Comparison of ENCODE assay signal across 1 cellular context in the genomic region with DNA sequence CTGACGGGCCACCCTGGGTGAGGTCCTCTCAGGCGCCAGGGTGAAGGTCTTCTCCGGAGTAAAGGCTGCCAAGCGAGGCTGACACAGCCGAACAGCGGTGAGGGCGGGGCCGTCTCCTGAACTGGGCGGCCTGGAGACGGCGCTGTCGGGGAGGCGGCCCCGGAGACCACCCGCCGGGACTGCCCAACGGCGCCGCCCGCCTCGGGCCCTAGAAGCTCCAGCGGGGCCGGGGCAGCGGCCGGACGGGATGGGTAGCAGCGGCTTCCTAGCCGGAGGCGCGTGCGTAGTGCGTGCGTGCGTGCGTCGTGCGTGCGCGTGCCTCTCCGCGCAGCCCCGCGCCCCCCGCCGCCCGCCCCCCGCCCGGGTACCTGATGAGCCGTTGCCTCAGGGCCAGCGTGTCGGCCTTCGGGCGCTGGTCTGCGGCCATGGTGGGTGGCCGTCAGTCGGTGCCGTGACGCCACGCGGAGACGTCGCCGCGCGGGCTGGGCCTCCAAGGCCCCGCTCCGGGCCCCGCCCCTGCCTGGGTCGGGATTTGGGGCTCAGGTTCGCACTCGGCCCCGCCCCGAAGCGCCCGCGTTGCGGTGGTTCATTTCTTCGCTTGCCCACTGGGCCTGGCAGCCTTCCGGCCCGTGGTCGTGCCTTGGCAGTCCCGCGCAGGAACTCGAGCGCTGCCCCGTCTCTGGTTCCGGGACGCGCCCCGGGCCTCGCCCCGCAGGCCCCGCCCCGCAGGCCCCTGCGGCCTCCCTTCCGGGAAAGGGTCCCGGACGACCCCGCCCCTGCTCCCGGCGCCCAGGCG.
A peak's percentile ranks its signal among the peaks of the same experiment; 100 is the strongest.
TF ChIP-seq lines count a peak whose summit lies in the region.

A gene (minus strand): TSS at position 679 of the 796 bp plus-strand sequence. CDS start 252 bp downstream, at position 427.

TF ChIP-seq in HEK293, 187 proteins besides CTCF, POLR2A, EP300 and RAD21 (continued from another document and continues in another):
- TF ChIP-seq, protein P1, sequence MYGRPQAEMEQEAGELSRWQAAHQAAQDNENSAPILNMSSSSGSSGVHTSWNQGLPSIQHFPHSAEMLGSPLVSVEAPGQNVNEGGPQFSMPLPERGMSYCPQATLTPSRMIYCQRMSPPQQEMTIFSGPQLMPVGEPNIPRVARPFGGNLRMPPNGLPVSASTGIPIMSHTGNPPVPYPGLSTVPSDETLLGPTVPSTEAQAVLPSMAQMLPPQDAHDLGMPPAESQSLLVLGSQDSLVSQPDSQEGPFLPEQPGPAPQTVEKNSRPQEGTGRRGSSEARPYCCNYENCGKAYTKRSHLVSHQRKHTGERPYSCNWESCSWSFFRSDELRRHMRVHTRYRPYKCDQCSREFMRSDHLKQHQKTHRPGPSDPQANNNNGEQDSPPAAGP (tag by site-specific recombination; IDR thresholded peaks at IDR 0.05), result peak; percentile 47; the same call in 1 of the 2 replicates
- peak; percentile 52 for TF ChIP-seq YY1 (tag by site-specific recombination; IDR thresholded peaks at IDR 0.05)
- no peak for TF ChIP-seq ZNF626 (tag by site-specific recombination; IDR thresholded peaks at IDR 0.05)
- TF ChIP-seq, protein P2, sequence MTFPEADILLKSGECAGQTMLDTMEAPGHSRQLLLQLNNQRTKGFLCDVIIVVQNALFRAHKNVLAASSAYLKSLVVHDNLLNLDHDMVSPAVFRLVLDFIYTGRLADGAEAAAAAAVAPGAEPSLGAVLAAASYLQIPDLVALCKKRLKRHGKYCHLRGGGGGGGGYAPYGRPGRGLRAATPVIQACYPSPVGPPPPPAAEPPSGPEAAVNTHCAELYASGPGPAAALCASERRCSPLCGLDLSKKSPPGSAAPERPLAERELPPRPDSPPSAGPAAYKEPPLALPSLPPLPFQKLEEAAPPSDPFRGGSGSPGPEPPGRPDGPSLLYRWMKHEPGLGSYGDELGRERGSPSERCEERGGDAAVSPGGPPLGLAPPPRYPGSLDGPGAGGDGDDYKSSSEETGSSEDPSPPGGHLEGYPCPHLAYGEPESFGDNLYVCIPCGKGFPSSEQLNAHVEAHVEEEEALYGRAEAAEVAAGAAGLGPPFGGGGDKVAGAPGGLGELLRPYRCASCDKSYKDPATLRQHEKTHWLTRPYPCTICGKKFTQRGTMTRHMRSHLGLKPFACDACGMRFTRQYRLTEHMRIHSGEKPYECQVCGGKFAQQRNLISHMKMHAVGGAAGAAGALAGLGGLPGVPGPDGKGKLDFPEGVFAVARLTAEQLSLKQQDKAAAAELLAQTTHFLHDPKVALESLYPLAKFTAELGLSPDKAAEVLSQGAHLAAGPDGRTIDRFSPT (tag by site-specific recombination; IDR thresholded peaks at IDR 0.05), result peak; percentile 63; the same call in 1 of the 2 replicates
- TF ChIP-seq, protein P3, sequence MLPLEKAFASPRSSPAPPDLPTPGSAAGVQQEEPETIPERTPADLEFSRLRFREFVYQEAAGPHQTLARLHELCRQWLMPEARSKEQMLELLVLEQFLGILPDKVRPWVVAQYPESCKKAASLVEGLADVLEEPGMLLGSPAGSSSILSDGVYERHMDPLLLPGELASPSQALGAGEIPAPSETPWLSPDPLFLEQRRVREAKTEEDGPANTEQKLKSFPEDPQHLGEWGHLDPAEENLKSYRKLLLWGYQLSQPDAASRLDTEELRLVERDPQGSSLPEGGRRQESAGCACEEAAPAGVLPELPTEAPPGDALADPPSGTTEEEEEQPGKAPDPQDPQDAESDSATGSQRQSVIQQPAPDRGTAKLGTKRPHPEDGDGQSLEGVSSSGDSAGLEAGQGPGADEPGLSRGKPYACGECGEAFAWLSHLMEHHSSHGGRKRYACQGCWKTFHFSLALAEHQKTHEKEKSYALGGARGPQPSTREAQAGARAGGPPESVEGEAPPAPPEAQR (tag by site-specific recombination; IDR thresholded peaks at IDR 0.05), result no peak
- no peak for TF ChIP-seq ZBTB1 (tag by site-specific recombination; IDR thresholded peaks at IDR 0.05)
- no peak for TF ChIP-seq ZNF747 (tag by site-specific recombination; IDR thresholded peaks at IDR 0.05)
- TF ChIP-seq HOXD13 (CRISPR knock-in tag; IDR thresholded peaks at IDR 0.05; ENCODE audit: borderline replicate concordance), result no peak
- TF ChIP-seq, protein P4, sequence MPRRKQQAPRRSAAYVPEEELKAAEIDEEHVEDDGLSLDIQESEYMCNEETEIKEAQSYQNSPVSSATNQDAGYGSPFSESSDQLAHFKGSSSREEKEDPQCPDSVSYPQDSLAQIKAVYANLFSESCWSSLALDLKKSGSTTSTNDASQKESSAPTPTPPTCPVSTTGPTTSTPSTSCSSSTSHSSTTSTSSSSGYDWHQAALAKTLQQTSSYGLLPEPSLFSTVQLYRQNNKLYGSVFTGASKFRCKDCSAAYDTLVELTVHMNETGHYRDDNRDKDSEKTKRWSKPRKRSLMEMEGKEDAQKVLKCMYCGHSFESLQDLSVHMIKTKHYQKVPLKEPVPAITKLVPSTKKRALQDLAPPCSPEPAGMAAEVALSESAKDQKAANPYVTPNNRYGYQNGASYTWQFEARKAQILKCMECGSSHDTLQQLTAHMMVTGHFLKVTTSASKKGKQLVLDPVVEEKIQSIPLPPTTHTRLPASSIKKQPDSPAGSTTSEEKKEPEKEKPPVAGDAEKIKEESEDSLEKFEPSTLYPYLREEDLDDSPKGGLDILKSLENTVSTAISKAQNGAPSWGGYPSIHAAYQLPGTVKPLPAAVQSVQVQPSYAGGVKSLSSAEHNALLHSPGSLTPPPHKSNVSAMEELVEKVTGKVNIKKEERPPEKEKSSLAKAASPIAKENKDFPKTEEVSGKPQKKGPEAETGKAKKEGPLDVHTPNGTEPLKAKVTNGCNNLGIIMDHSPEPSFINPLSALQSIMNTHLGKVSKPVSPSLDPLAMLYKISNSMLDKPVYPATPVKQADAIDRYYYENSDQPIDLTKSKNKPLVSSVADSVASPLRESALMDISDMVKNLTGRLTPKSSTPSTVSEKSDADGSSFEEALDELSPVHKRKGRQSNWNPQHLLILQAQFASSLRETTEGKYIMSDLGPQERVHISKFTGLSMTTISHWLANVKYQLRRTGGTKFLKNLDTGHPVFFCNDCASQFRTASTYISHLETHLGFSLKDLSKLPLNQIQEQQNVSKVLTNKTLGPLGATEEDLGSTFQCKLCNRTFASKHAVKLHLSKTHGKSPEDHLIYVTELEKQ (tag by site-specific recombination; IDR thresholded peaks at IDR 0.05; ENCODE audit: borderline replicate concordance), result no peak
- no peak for TF ChIP-seq ZNF416 (tag by site-specific recombination; IDR thresholded peaks at IDR 0.05)
- TF ChIP-seq, protein P5, sequence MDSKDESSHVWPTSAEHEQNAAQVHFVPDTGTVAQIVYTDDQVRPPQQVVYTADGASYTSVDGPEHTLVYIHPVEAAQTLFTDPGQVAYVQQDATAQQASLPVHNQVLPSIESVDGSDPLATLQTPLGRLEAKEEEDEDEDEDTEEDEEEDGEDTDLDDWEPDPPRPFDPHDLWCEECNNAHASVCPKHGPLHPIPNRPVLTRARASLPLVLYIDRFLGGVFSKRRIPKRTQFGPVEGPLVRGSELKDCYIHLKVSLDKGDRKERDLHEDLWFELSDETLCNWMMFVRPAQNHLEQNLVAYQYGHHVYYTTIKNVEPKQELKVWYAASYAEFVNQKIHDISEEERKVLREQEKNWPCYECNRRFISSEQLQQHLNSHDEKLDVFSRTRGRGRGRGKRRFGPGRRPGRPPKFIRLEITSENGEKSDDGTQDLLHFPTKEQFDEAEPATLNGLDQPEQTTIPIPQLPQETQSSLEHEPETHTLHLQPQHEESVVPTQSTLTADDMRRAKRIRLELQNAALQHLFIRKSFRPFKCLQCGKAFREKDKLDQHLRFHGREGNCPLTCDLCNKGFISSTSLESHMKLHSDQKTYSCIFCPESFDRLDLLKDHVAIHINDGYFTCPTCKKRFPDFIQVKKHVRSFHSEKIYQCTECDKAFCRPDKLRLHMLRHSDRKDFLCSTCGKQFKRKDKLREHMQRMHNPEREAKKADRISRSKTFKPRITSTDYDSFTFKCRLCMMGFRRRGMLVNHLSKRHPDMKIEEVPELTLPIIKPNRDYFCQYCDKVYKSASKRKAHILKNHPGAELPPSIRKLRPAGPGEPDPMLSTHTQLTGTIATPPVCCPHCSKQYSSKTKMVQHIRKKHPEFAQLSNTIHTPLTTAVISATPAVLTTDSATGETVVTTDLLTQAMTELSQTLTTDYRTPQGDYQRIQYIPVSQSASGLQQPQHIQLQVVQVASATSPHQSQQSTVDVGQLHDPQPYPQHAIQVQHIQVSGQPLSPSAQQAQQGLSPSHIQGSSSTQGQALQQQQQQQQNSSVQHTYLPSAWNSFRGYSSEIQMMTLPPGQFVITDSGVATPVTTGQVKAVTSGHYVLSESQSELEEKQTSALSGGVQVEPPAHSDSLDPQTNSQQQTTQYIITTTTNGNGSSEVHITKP (tag by site-specific recombination; IDR thresholded peaks at IDR 0.05), result no peak
- no peak for TF ChIP-seq ZNF157 (tag by site-specific recombination; IDR thresholded peaks at IDR 0.05)
- TF ChIP-seq ZNF837 (tag by site-specific recombination; IDR thresholded peaks at IDR 0.05), result no peak
- peak; percentile 77 for TF ChIP-seq SP2 (tag by site-specific recombination; IDR thresholded peaks at IDR 0.05)
- TF ChIP-seq SCRT2 (tag by site-specific recombination; IDR thresholded peaks at IDR 0.05), result peak; percentile 48; the same call in 1 of the 2 replicates
- no peak for TF ChIP-seq ZNF114 (tag by site-specific recombination; IDR thresholded peaks at IDR 0.05)
- no peak for TF ChIP-seq ZBTB17 (tag by site-specific recombination; IDR thresholded peaks at IDR 0.05)
- no peak for TF ChIP-seq ZNF274 (IDR thresholded peaks at IDR 0.05; ENCODE audit: low read length)
- TF ChIP-seq ZNF274 (tag by site-specific recombination; IDR thresholded peaks at IDR 0.05; ENCODE audit: borderline replicate concordance), result no peak
- TF ChIP-seq ZNF311 (tag by site-specific recombination; IDR thresholded peaks at IDR 0.05; ENCODE audit: borderline replicate concordance), result no peak
- TF ChIP-seq ZNF146 (tag by site-specific recombination; IDR thresholded peaks at IDR 0.05), result no peak; the same call in 1 of the 2 replicates
- 0 out of 2 replicates have a peak, but pooled peaks have one; percentile 15 for TF ChIP-seq ZEB2 (tag by site-specific recombination; IDR thresholded peaks at IDR 0.05)
- TF ChIP-seq, protein P6, sequence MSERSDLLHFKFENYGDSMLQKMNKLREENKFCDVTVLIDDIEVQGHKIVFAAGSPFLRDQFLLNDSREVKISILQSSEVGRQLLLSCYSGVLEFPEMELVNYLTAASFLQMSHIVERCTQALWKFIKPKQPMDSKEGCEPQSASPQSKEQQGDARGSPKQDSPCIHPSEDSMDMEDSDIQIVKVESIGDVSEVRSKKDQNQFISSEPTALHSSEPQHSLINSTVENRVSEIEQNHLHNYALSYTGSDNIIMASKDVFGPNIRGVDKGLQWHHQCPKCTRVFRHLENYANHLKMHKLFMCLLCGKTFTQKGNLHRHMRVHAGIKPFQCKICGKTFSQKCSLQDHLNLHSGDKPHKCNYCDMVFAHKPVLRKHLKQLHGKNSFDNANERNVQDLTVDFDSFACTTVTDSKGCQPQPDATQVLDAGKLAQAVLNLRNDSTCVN (tag by site-specific recombination; optimal IDR thresholded peaks at IDR 0.05), result peak; percentile 91
- TF ChIP-seq, protein P7, sequence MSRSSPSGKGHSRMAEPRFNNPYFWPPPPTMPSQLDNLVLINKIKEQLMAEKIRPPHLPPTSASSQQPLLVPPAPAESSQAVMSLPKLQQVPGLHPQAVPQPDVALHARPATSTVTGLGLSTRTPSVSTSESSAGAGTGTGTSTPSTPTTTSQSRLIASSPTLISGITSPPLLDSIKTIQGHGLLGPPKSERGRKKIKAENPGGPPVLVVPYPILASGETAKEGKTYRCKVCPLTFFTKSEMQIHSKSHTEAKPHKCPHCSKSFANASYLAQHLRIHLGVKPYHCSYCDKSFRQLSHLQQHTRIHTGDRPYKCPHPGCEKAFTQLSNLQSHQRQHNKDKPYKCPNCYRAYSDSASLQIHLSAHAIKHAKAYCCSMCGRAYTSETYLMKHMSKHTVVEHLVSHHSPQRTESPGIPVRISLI (tag by site-specific recombination; IDR thresholded peaks at IDR 0.05), result no peak
- TF ChIP-seq KLF9 (tag by site-specific recombination; IDR thresholded peaks at IDR 0.05; ENCODE audit: low read depth), result peak; percentile 83
- TF ChIP-seq GLI4 (tag by site-specific recombination; IDR thresholded peaks at IDR 0.05), result 0 out of 2 replicates have a peak, but pooled peaks have one; percentile 66
- no peak for TF ChIP-seq MYNN (tag by site-specific recombination; IDR thresholded peaks at IDR 0.05; ENCODE audit: borderline replicate concordance)
- no peak for TF ChIP-seq RBAK (tag by site-specific recombination; IDR thresholded peaks at IDR 0.05)
- no peak for TF ChIP-seq ZNF2 (tag by site-specific recombination; IDR thresholded peaks at IDR 0.05)
- TF ChIP-seq ZNF629 (tag by site-specific recombination; IDR thresholded peaks at IDR 0.05), result 0 out of 2 replicates have a peak, but pooled peaks have one; percentile 42
- no peak for TF ChIP-seq ZNF394 (tag by site-specific recombination; IDR thresholded peaks at IDR 0.05; ENCODE audit: borderline replicate concordance)
- TF ChIP-seq KLF8 (tag by site-specific recombination; IDR thresholded peaks at IDR 0.05), result peak; percentile 86; the same call in 1 of the 2 replicates
- TF ChIP-seq, protein P8, sequence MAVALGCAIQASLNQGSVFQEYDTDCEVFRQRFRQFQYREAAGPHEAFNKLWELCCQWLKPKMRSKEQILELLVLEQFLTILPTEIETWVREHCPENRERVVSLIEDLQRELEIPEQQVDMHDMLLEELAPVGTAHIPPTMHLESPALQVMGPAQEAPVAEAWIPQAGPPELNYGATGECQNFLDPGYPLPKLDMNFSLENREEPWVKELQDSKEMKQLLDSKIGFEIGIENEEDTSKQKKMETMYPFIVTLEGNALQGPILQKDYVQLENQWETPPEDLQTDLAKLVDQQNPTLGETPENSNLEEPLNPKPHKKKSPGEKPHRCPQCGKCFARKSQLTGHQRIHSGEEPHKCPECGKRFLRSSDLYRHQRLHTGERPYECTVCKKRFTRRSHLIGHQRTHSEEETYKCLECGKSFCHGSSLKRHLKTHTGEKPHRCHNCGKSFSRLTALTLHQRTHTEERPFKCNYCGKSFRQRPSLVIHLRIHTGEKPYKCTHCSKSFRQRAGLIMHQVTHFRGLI (tag by site-specific recombination; IDR thresholded peaks at IDR 0.05), result 0 out of 2 replicates have a peak, but pooled peaks have one; percentile 19
- TF ChIP-seq ZNF660 (tag by site-specific recombination; IDR thresholded peaks at IDR 0.05), result peak; percentile 17; the same call in 1 of the 2 replicates
- TF ChIP-seq ZNF664 (tag by site-specific recombination; IDR thresholded peaks at IDR 0.05), result no peak
